8 cellular contexts compared by ENCODE assay signal in genomic region chr3:9902372-9903237, GRCh38.
DNase-seq lines count a peak whose midpoint lies in the region; ATAC-seq, FAIRE-seq and TF ChIP-seq lines count a peak whose summit lies in the region.

TSS of gene IL17RE (plus strand) at chr3:9902848. CDS start at chr3:9902933, 85 bp downstream.

- peak within 1 kb of the TSS; percentile 37 to 86 for H3K4me3 Mint-ChIP-seq in effector memory CD8-positive, alpha-beta T cell
- H3K4me3 Mint-ChIP-seq in nephron: no peak within 1 kb of the TSS

- H3K9ac ChIP-seq in BLaER1 (peak within 1 kb of the TSS; percentile 48; the same call in 1 of the 2 replicates), MM.1S (ENCODE audit: low read length) (no peak within 1 kb of the TSS)

- H3K27ac ChIP-seq in BLaER1 (peak within 1 kb of the TSS; percentile 66), MM.1S (ENCODE audit: low read length) (no peak within 1 kb of the TSS)

- DNase-seq in NCI-H510A treated with DMSO at 0.1 percent for 48 hours (lab: John Stamatoyannopoulos, UW) (peak; percentile 66), MM.1S (no peak), H54 (ENCODE audit: insufficient read length, low spot score) (no peak), D721Med (ENCODE audit: insufficient read length, low spot score) (no peak)
- DNase-seq in effector memory CD8-positive, alpha-beta T cell: no peak

- H3K4me3 ChIP-seq in BLaER1 (0 out of 2 replicates have a peak within 1 kb of the TSS, but pooled peaks have one; percentile 38), MM.1S (ENCODE audit: low read length) (no peak within 1 kb of the TSS)

- peak; percentile 77 for ATAC-seq in effector memory CD8-positive, alpha-beta T cell (replicated peaks)
- ATAC-seq in GM18505 (IDR thresholded peaks at IDR 0.05; ENCODE audit: unreplicated experiment): no peak

- FAIRE-seq in H54 (lab: Jason Lieb, UNC) (no peak), D721Med (lab: Jason Lieb, UNC) (no peak)

- H3K36me3 ChIP-seq in BLaER1 (0 out of 2 replicates have a peak, but pooled peaks cover under 1% of the 10 kb centered on the region), MM.1S (replicated peaks; ENCODE audit: insufficient read depth, low read length) (no peaks in the 10 kb centered on the region)

- H3K36me3 Mint-ChIP-seq in effector memory CD8-positive, alpha-beta T cell (ENCODE audit: insufficient read depth): peaks cover 3% of the 10 kb centered on the region
- H3K36me3 Mint-ChIP-seq in nephron (ENCODE audit: low read depth): no peaks in the 10 kb centered on the region

- no peak within 1 kb of the TSS for H2AFZ ChIP-seq in MM.1S (ENCODE audit: low read length)

- no peaks in the 10 kb centered on the region for H3K79me2 ChIP-seq in MM.1S (ENCODE audit: low read length)

- H3K4me2 ChIP-seq in BLaER1 (peak within 1 kb of the TSS; percentile 84), MM.1S (ENCODE audit: low read depth, low read length) (no peak within 1 kb of the TSS)

- TF ChIP-seq CTCF in nephron (IDR thresholded peaks at IDR 0.05; ENCODE audit: unreplicated experiment in 3 of 3) (no peak), MM.1S (IDR thresholded peaks at IDR 0.05; ENCODE audit: low read length) (no peak), D721Med (IDR thresholded peaks at IDR 0.05; ENCODE audit: insufficient read depth, missing control alignments) (no peak)

- H3F3A ChIP-seq in MM.1S (ENCODE audit: insufficient read depth, low read length): no peaks in the 10 kb centered on the region

- H3K9me2 ChIP-seq in MM.1S (replicated peaks; ENCODE audit: insufficient read depth, low read length): no peaks in the 10 kb centered on the region

- H3K4me1 Mint-ChIP-seq in effector memory CD8-positive, alpha-beta T cell (ENCODE audit: low read depth in 2 of 2): peaks cover 19 to 21% of the 10 kb centered on the region in 2 donors
- peaks cover 33% of the 10 kb centered on the region for H3K4me1 Mint-ChIP-seq in nephron

- H3K9me3 Mint-ChIP-seq in effector memory CD8-positive, alpha-beta T cell: no peaks in the 10 kb centered on the region
- no peaks in the 10 kb centered on the region for H3K9me3 Mint-ChIP-seq in nephron

- H3K4me1 ChIP-seq in BLaER1 (peaks cover 32% of the 10 kb centered on the region), MM.1S (ENCODE audit: low read length) (no peaks in the 10 kb centered on the region)

- no peaks in the 10 kb centered on the region for H3K27me3 Mint-ChIP-seq in effector memory CD8-positive, alpha-beta T cell
- no peaks in the 10 kb centered on the region for H3K27me3 Mint-ChIP-seq in nephron (ENCODE audit: low read depth)

- no peak for TF ChIP-seq POLR2A in GM18505 (IDR thresholded peaks at IDR 0.05; ENCODE audit: borderline replicate concordance, extremely low read depth, insufficient read depth, insufficient read length)
- TF ChIP-seq POLR2A in H54 (IDR thresholded peaks at IDR 0.05; ENCODE audit: low read depth, low read length): no peak

- H4K20me1 ChIP-seq in BLaER1 (peaks cover 13% of the 10 kb centered on the region; the same call in 1 of the 2 replicates), MM.1S (ENCODE audit: insufficient read depth, low read length) (no peaks in the 10 kb centered on the region)

- H3K27ac Mint-ChIP-seq in effector memory CD8-positive, alpha-beta T cell: peak within 1 kb of the TSS; percentile 49 to 90
- H3K27ac Mint-ChIP-seq in nephron: peak within 1 kb of the TSS; percentile 62 to 82 (median 76)

- H3K27me3 ChIP-seq in BLaER1 (no peaks in the 10 kb centered on the region), MM.1S (replicated peaks; ENCODE audit: insufficient read depth, low read length) (no peaks in the 10 kb centered on the region)

- H3K9me3 ChIP-seq in BLaER1 (no peaks in the 10 kb centered on the region), MM.1S (replicated peaks; ENCODE audit: insufficient read depth, low read length) (no peaks in the 10 kb centered on the region)

Comparison
In these comparisons a context has a peak if more than half of its experiments do, and no peak if none do; other contexts are left out.
1. H3K4me3 Mint-ChIP-seq: peak in effector memory CD8-positive, alpha-beta T cell (2 of 2); none in nephron (0 of 3).